ENCODE assay signal across 1 cellular context in genomic region chr18:75216212-75216925, GRCh38.
TF ChIP-seq lines count a peak whose summit lies in the region.

No MANE protein-coding gene starts in this region.

TF ChIP-seq in liver, 16 proteins besides CTCF, POLR2A, EP300 and RAD21 (continued from another document):
- TF ChIP-seq REST (IDR thresholded peaks at IDR 0.05) (no peak), EGR1 (IDR thresholded peaks at IDR 0.05; ENCODE audit: low read depth in 2 of 2) (no peak), JUND (IDR thresholded peaks at IDR 0.05) (no peak), MAX (IDR thresholded peaks at IDR 0.05) (no peak), FOXA2 (IDR thresholded peaks at IDR 0.05) (no peak), ZBTB33 (IDR thresholded peaks at IDR 0.05) (no peak), ATF3 (IDR thresholded peaks at IDR 0.05) (no peak), HNF4G (IDR thresholded peaks at IDR 0.05) (no peak), GABPA (IDR thresholded peaks at IDR 0.05 in 1 of 2, conservative IDR thresholded peaks at IDR 0.05 in 1 of 2) (no peak), SP1 (IDR thresholded peaks at IDR 0.05) (no peak), TAF1 (conservative IDR thresholded peaks at IDR 0.05) (no peak), HNF4A (conservative IDR thresholded peaks at IDR 0.05) (no peak)
TF ChIP-seq in liver: peak in this region for 0.
